11 cellular contexts compared by ENCODE assay signal in genomic region chr17:67519801-67520251, GRCh38.
DNase-seq lines count a peak whose midpoint lies in the region; ATAC-seq and TF ChIP-seq lines count a peak whose summit lies in the region.
"Had no signal": no experiment of that assay in that cellular context is flagged by ENCODE, and none has a peak within 500 bp of the region (broad histone marks: within the 10 kb centered on the region; RNA-seq: fewer than 3 reads in every experiment).

No MANE protein-coding gene starts in this region.

- H3K27me3 Mint-ChIP-seq in activated CD8-positive, alpha-beta memory T cell treated with anti-CD3 and anti-CD28 coated beads, Interleukin-2, amount 10 ng/mL, durations not matched to agents 7 days and 5 days: no peaks in the 10 kb centered on the region
- H3K27me3 Mint-ChIP-seq in activated T-helper 17 cell treated with anti-CD3 and anti-CD28 coated beads, Interleukin-2, amount 50 U/mL, for 72 hours: no peaks in the 10 kb centered on the region
- H3K27me3 Mint-ChIP-seq in stimulated activated naive CD8-positive, alpha-beta T cell treated with anti-CD3 and anti-CD28 coated beads, Interleukin-15, amount 100 ng/mL, for 72 hours: no peaks in the 10 kb centered on the region
- H3K27me3 Mint-ChIP-seq in Calu3 (ENCODE audit: unreplicated experiment): peaks cover 7% of the 10 kb centered on the region
- H3K27me3 Mint-ChIP-seq: activated B cell treated with CpG ODN at 0.5 μM for 24 hours had no signal

- DNase-seq in activated CD8-positive, alpha-beta memory T cell treated with anti-CD3 and anti-CD28 coated beads, Interleukin-2, amount 10 ng/mL, durations not matched to agents 7 days and 5 days: no peak
- DNase-seq in activated CD8-positive, alpha-beta memory T cell treated with anti-CD3 and anti-CD28 coated beads for 24 hours: no peak
- DNase-seq in stimulated activated naive CD8-positive, alpha-beta T cell treated with anti-CD3 and anti-CD28 coated beads, Interleukin-15, amount 100 ng/mL, for 72 hours: no peak
- DNase-seq in NCI-H187 (lab: John Stamatoyannopoulos, UW) (no peak), NCI-H2081 treated with DMSO at 0.1 percent for 48 hours (lab: John Stamatoyannopoulos, UW) (no peak), Calu3 (no peak)
- DNase-seq: activated B cell treated with CpG ODN at 0.5 μM for 24 hours, NCI-H187 treated with DMSO at 0.1 percent for 48 hours had no signal

- ATAC-seq in activated CD8-positive, alpha-beta memory T cell treated with anti-CD3 and anti-CD28 coated beads, Interleukin-2, amount 10 ng/mL, durations not matched to agents 7 days and 5 days: no peak
- peak; percentile 26 for ATAC-seq in activated T-helper 17 cell treated with anti-CD3 and anti-CD28 coated beads, Interleukin-2, amount 50 U/mL, for 72 hours (replicated peaks)
- ATAC-seq in stimulated activated naive CD8-positive, alpha-beta T cell treated with anti-CD3 and anti-CD28 coated beads, Interleukin-15, amount 100 ng/mL, for 72 hours: no peak

- no peaks in the 10 kb centered on the region for H3K9me3 ChIP-seq in iPS-20b (ENCODE audit: insufficient read depth, low read depth, low read length)

- peaks cover 26% of the 10 kb centered on the region for H3K4me1 Mint-ChIP-seq in activated CD8-positive, alpha-beta memory T cell treated with anti-CD3 and anti-CD28 coated beads, Interleukin-2, amount 10 ng/mL, durations not matched to agents 7 days and 5 days
- H3K4me1 Mint-ChIP-seq in activated T-helper 17 cell treated with anti-CD3 and anti-CD28 coated beads, Interleukin-2, amount 50 U/mL, for 72 hours: peaks cover 33% of the 10 kb centered on the region
- H3K4me1 Mint-ChIP-seq in stimulated activated naive CD8-positive, alpha-beta T cell treated with anti-CD3 and anti-CD28 coated beads, Interleukin-15, amount 100 ng/mL, for 72 hours: peaks cover 71% of the 10 kb centered on the region
- H3K4me1 Mint-ChIP-seq in Calu3 (ENCODE audit: low read depth, unreplicated experiment): no peaks in the 10 kb centered on the region

- intact Hi-C loops in Calu3 (cut with micrococcal nuclease; ENCODE audit: unreplicated experiment): loop anchor here (10.0 kb wide), 1 partner anchor 85 kb away; no protein-coding TSS in a partner anchor

- peaks cover 2% of the 10 kb centered on the region for H3K9me3 Mint-ChIP-seq in activated CD8-positive, alpha-beta memory T cell treated with anti-CD3 and anti-CD28 coated beads, Interleukin-2, amount 10 ng/mL, durations not matched to agents 7 days and 5 days (ENCODE audit: low read depth)
- peaks cover 4% of the 10 kb centered on the region for H3K9me3 Mint-ChIP-seq in activated T-helper 17 cell treated with anti-CD3 and anti-CD28 coated beads, Interleukin-2, amount 50 U/mL, for 72 hours
- H3K9me3 Mint-ChIP-seq in stimulated activated naive CD8-positive, alpha-beta T cell treated with anti-CD3 and anti-CD28 coated beads, Interleukin-15, amount 100 ng/mL, for 72 hours: peaks cover 10 to 12% of the 10 kb centered on the region in 2 donors
- no peaks in the 10 kb centered on the region for H3K9me3 Mint-ChIP-seq in Calu3 (ENCODE audit: low read depth, unreplicated experiment)
- H3K9me3 Mint-ChIP-seq: activated B cell treated with CpG ODN at 0.5 μM for 24 hours had no signal

- no peaks in the 10 kb centered on the region for H3K27me3 ChIP-seq in iPS-20b (ENCODE audit: insufficient read depth, low read length)

- H3K36me3 Mint-ChIP-seq in activated CD8-positive, alpha-beta memory T cell treated with anti-CD3 and anti-CD28 coated beads, Interleukin-2, amount 10 ng/mL, durations not matched to agents 7 days and 5 days: peaks cover 5% of the 10 kb centered on the region
- no peaks in the 10 kb centered on the region for H3K36me3 Mint-ChIP-seq in activated T-helper 17 cell treated with anti-CD3 and anti-CD28 coated beads, Interleukin-2, amount 50 U/mL, for 72 hours (ENCODE audit: low read depth)
- no peaks in the 10 kb centered on the region for H3K36me3 Mint-ChIP-seq in Calu3 (ENCODE audit: insufficient read depth, unreplicated experiment)

- H3K27ac ChIP-seq in iPS-20b (ENCODE audit: low read length): peak overlapping the region; percentile 36
- H3K27ac ChIP-seq: RWPE1 had no signal

- peak overlapping the region; percentile 30 for H3K4me3 ChIP-seq in iPS-20b (ENCODE audit: low read length)

- BruUV-seq in Calu3 (replicated peaks; lab: Mats Ljungman, UMichigan): no TSS peak

- H3K27ac Mint-ChIP-seq in activated CD8-positive, alpha-beta memory T cell treated with anti-CD3 and anti-CD28 coated beads, Interleukin-2, amount 10 ng/mL, durations not matched to agents 7 days and 5 days: peak overlapping the region; percentile 2
- peak overlapping the region; percentile 70 for H3K27ac Mint-ChIP-seq in activated T-helper 17 cell treated with anti-CD3 and anti-CD28 coated beads, Interleukin-2, amount 50 U/mL, for 72 hours
- no peak overlapping the region for H3K27ac Mint-ChIP-seq in stimulated activated naive CD8-positive, alpha-beta T cell treated with anti-CD3 and anti-CD28 coated beads, Interleukin-15, amount 100 ng/mL, for 72 hours
- no peak overlapping the region for H3K27ac Mint-ChIP-seq in Calu3 (ENCODE audit: unreplicated experiment)
- H3K27ac Mint-ChIP-seq: activated B cell treated with CpG ODN at 0.5 μM for 24 hours had no signal

- no peak overlapping the region for H3K9ac ChIP-seq in iPS-20b (ENCODE audit: low read depth, low read length)

- no peaks in the 10 kb centered on the region for H3K36me3 ChIP-seq in iPS-20b (ENCODE audit: insufficient read depth, low read depth, low read length)

- no peak for TF ChIP-seq CTCF in Calu3 (IDR thresholded peaks at IDR 0.05; ENCODE audit: unreplicated experiment)

- H3K4me3 Mint-ChIP-seq in activated CD8-positive, alpha-beta memory T cell treated with anti-CD3 and anti-CD28 coated beads, Interleukin-2, amount 10 ng/mL, durations not matched to agents 7 days and 5 days: no peak overlapping the region
- H3K4me3 Mint-ChIP-seq in activated T-helper 17 cell treated with anti-CD3 and anti-CD28 coated beads, Interleukin-2, amount 50 U/mL, for 72 hours: peak overlapping the region; percentile 49
- H3K4me3 Mint-ChIP-seq in stimulated activated naive CD8-positive, alpha-beta T cell treated with anti-CD3 and anti-CD28 coated beads, Interleukin-15, amount 100 ng/mL, for 72 hours: peak overlapping the region; percentile 49 to 63
- no peak overlapping the region for H3K4me3 Mint-ChIP-seq in Calu3 (ENCODE audit: low read depth, unreplicated experiment)

- H3K4me1 ChIP-seq in iPS-20b (ENCODE audit: insufficient read depth, low read length): peaks cover 52% of the 10 kb centered on the region

- CTCF ChIA-PET in activated CD8-positive, alpha-beta memory T cell treated with anti-CD3 and anti-CD28 coated beads, Interleukin-2, amount 10 ng/mL, durations not matched to agents 7 days and 5 days (lab: Charles Lee): no interaction called here
- CTCF ChIA-PET in Calu3 (lab: Charles Lee): interaction anchor here (0.6 kb wide), 1 partner anchor 568 kb away, joined by 3 read pairs; no protein-coding TSS in a partner anchor

Comparison
In these comparisons a context has a peak if more than half of its experiments do, and no peak if none do; other contexts are left out.
1. H3K27ac Mint-ChIP-seq: peak in activated CD8-positive, alpha-beta memory T cell treated with anti-CD3 and anti-CD28 coated beads, Interleukin-2, amount 10 ng/mL, durations not matched to agents 7 days and 5 days (single experiment) and activated T-helper 17 cell treated with anti-CD3 and anti-CD28 coated beads, Interleukin-2, amount 50 U/mL, for 72 hours (single experiment); none in stimulated activated naive CD8-positive, alpha-beta T cell treated with anti-CD3 and anti-CD28 coated beads, Interleukin-15, amount 100 ng/mL, for 72 hours (0 of 2) and Calu3 (single experiment).
2. H3K4me3 Mint-ChIP-seq: peak in activated T-helper 17 cell treated with anti-CD3 and anti-CD28 coated beads, Interleukin-2, amount 50 U/mL, for 72 hours (single experiment) and stimulated activated naive CD8-positive, alpha-beta T cell treated with anti-CD3 and anti-CD28 coated beads, Interleukin-15, amount 100 ng/mL, for 72 hours (2 of 2); none in activated CD8-positive, alpha-beta memory T cell treated with anti-CD3 and anti-CD28 coated beads, Interleukin-2, amount 10 ng/mL, durations not matched to agents 7 days and 5 days (single experiment) and Calu3 (single experiment).